Comparison of ENCODE assay signal across 7 cellular contexts in the genomic region with DNA sequence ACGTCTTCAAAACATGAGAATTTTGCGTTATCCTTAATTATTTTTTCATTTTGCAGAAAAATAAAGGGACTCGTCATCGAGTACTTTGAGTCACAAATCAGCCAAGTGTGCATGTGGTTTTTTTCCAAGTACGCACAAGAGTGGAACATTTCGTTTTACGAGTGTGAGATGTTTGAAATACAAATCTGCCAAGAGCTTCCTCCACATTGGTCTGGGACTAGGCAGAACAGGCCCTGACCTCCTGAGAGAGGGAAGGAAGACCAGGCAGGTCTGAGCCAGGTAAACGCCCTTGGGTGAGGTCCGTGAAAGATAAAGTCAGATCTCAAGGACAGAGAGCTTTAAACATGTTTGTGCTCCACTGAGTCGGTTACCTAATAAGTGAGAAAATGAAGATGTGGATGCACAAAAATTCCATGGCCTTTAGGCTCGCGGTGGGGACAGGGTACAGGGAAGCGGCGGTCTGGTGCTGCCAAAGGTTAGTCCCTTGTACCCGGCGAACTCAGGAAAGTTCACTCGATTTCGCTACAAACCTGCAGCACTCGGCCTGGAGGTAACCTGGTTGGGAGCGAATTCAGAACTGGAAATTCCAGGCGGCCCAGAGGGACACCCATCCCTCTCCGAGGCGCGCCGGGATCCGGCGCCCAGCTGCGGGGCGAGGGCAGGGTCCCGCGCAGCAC. TPM values are rescaled to one million over a fixed set of nuclear protein-coding genes. Genes with fewer than 3 reads are reported as not detected.
A peak's percentile ranks its signal among the peaks of the same experiment; 100 is the strongest.
DNase-seq lines count a peak whose midpoint lies in the region; ATAC-seq and TF ChIP-seq lines count a peak whose summit lies in the region.

No MANE protein-coding gene starts in this region.

- H2AFZ ChIP-seq in SK-N-SH (ENCODE audit: low read depth): peak overlapping the region; percentile 67

- H3K27me3 ChIP-seq in SK-N-SH (ENCODE audit: insufficient read depth) (no peaks in the 10 kb centered on the region), esophagus (ENCODE audit: control insufficient read depth in 1 of 2, insufficient read depth in 2 of 2, low read length in 2 of 2) (no peaks in the 10 kb centered on the region)

- no peak for TF ChIP-seq RAD21 in SK-N-SH (IDR thresholded peaks at IDR 0.05; ENCODE audit: low read length)

- no peaks in the 10 kb centered on the region for H3K9me3 Mint-ChIP-seq in nephron

- H3K4me1 Mint-ChIP-seq in nephron: peaks cover 45% of the 10 kb centered on the region

- peaks cover 3% of the 10 kb centered on the region for H3K36me3 Mint-ChIP-seq in nephron (ENCODE audit: low read depth)

- H3K4me2 ChIP-seq in SK-N-SH: peak overlapping the region; percentile 69

- ATAC-seq in GM18502 (IDR thresholded peaks at IDR 0.05; ENCODE audit: poor library complexity, unreplicated experiment) (peak; percentile 16), HG02571 (IDR thresholded peaks at IDR 0.05; ENCODE audit: unreplicated experiment) (peak; percentile 6)

- H3K4me3 ChIP-seq in SK-N-SH (ENCODE audit: low read depth in 2 of 2, low read length in 1 of 2) (peak overlapping the region; percentile 81 to 99), esophagus (ENCODE audit: low read depth in 1 of 2, low read length in 2 of 2) (peak overlapping the region; percentile 89 to 97)

- no peaks in the 10 kb centered on the region for H3K9me2 ChIP-seq in SK-N-SH

- H4K20me1 ChIP-seq in SK-N-SH (ENCODE audit: insufficient read depth): peaks cover 19% of the 10 kb centered on the region; the same call in 1 of the 2 replicates

- H3K27ac ChIP-seq in SK-N-SH (ENCODE audit: low read depth in 2 of 2, low read length in 1 of 2) (peak overlapping the region in 1 of 2 experiments; percentile 65; a peak in 1 of 4 replicates), esophagus (ENCODE audit: low read depth in 2 of 2, low read length in 1 of 2) (peak overlapping the region; percentile 99 to 100)

- CTCF ChIA-PET in SK-N-SH (lab: Yijun Ruan, JAX): interaction anchor here (0.7 to 1.7 kb wide), 8 partner anchors 10 to 139 kb away, joined by 3 to 5 read pairs (median 4); a partner anchor contains a TSS

- WGBS in SK-N-SH (ENCODE audit: low lambda C conversion rate): 55% methylated on average over 18 of the region's 31 CpGs
- WGBS in esophagus, 2 donors: 13 to 15% methylated on average over 25 to 31 of the region's 31 CpGs

- H3K36me3 ChIP-seq in SK-N-SH (replicated peaks in 1 of 2; ENCODE audit: control insufficient read depth in 1 of 2, insufficient read depth in 2 of 2, low read length in 1 of 2) (no peaks in the 10 kb centered on the region), esophagus (ENCODE audit: control insufficient read depth in 2 of 2, insufficient read depth in 2 of 2, low read length in 1 of 2) (no peaks in the 10 kb centered on the region)

- H3K27ac Mint-ChIP-seq in nephron: peak overlapping the region; percentile 96 to 99 (median 98)

- POLR2A ChIA-PET in SK-N-SH (lab: Yijun Ruan, JAX): interaction anchor here (0.6 to 1.2 kb wide), 4 partner anchors 10 to 300 kb away, joined by 3 to 7 read pairs (median 3); a partner anchor contains a TSS

- peaks cover 45% of the 10 kb centered on the region for H3K79me2 ChIP-seq in SK-N-SH (ENCODE audit: insufficient read depth)

- H3F3A ChIP-seq in SK-N-SH (replicated peaks; ENCODE audit: insufficient read depth): peaks cover 17% of the 10 kb centered on the region

- no peak for TF ChIP-seq CTCF in SK-N-SH (IDR thresholded peaks at IDR 0.05)
- TF ChIP-seq CTCF in nephron (IDR thresholded peaks at IDR 0.05; ENCODE audit: unreplicated experiment in 3 of 3): no peak

- H3K4me3 Mint-ChIP-seq in nephron: peak overlapping the region; percentile 97 to 99 (median 97)

- H3K9ac ChIP-seq in SK-N-SH: peak overlapping the region; percentile 50; the same call in 1 of the 2 replicates

- intact Hi-C loops in posterior vena cava (cut with DNase I): loop anchor here in 1 of 2 donors (5.0 to 10.0 kb wide), 2 partner anchors 72 to 105 kb away; a partner anchor contains a TSS

- peaks cover 7% of the 10 kb centered on the region for H3K27me3 Mint-ChIP-seq in nephron (ENCODE audit: low read depth)

- H3K9me3 ChIP-seq in SK-N-SH (no peaks in the 10 kb centered on the region), esophagus (ENCODE audit: control insufficient read depth in 2 of 2, insufficient read depth in 1 of 2, low read depth in 1 of 2, low read length in 1 of 2) (no peaks in the 10 kb centered on the region)

- H3K4me1 ChIP-seq in SK-N-SH (ENCODE audit: control insufficient read depth in 1 of 2, insufficient read depth in 2 of 2, low read depth in 1 of 2, low read length in 1 of 2): peaks cover 11 to 22% of the 10 kb centered on the region in 2 experiments; a peak in 3 of 4 replicates
- H3K4me1 ChIP-seq in esophagus (ENCODE audit: control insufficient read depth in 2 of 2, insufficient read depth in 2 of 2, low read length in 1 of 2): no peaks in the 10 kb centered on the region

- DNase-seq in SK-N-SH (no peak), posterior vena cava (ENCODE audit: low spot score) (no peak), NCI-H2196 (lab: John Stamatoyannopoulos, UW; ENCODE audit: unreplicated experiment) (no peak)

- no peak for TF ChIP-seq EP300 in SK-N-SH (IDR thresholded peaks at IDR 0.05; ENCODE audit: borderline replicate concordance in 1 of 2, low read depth in 1 of 2, low read length in 1 of 2)

TF ChIP-seq in SK-N-SH, 30 proteins besides CTCF, POLR2A, EP300 and RAD21:
- no peak for TF ChIP-seq RXRA (IDR thresholded peaks at IDR 0.05; ENCODE audit: borderline replicate concordance, low read depth)
- no peak for TF ChIP-seq RCOR1 (IDR thresholded peaks at IDR 0.05; ENCODE audit: low read length)
- no peak for TF ChIP-seq GABPA (IDR thresholded peaks at IDR 0.05; ENCODE audit: low read depth)
- no peak for TF ChIP-seq FOSL2 (IDR thresholded peaks at IDR 0.05; ENCODE audit: borderline replicate concordance, low read depth)
- no peak for TF ChIP-seq GATA2 (CRISPR knock-in tag; IDR thresholded peaks at IDR 0.05)
- TF ChIP-seq ELF1 (IDR thresholded peaks at IDR 0.05): no peak
- no peak for TF ChIP-seq MXI1 (IDR thresholded peaks at IDR 0.05; ENCODE audit: low read depth, low read length)
- TF ChIP-seq, protein P1, sequence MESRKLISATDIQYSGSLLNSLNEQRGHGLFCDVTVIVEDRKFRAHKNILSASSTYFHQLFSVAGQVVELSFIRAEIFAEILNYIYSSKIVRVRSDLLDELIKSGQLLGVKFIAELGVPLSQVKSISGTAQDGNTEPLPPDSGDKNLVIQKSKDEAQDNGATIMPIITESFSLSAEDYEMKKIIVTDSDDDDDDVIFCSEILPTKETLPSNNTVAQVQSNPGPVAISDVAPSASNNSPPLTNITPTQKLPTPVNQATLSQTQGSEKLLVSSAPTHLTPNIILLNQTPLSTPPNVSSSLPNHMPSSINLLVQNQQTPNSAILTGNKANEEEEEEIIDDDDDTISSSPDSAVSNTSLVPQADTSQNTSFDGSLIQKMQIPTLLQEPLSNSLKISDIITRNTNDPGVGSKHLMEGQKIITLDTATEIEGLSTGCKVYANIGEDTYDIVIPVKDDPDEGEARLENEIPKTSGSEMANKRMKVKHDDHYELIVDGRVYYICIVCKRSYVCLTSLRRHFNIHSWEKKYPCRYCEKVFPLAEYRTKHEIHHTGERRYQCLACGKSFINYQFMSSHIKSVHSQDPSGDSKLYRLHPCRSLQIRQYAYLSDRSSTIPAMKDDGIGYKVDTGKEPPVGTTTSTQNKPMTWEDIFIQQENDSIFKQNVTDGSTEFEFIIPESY (IDR thresholded peaks at IDR 0.05; ENCODE audit: borderline replicate concordance, low read depth): no peak
- TF ChIP-seq JUND (IDR thresholded peaks at IDR 0.05): no peak
- TF ChIP-seq, protein P2, sequence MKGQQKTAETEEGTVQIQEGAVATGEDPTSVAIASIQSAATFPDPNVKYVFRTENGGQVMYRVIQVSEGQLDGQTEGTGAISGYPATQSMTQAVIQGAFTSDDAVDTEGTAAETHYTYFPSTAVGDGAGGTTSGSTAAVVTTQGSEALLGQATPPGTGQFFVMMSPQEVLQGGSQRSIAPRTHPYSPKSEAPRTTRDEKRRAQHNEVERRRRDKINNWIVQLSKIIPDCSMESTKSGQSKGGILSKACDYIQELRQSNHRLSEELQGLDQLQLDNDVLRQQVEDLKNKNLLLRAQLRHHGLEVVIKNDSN (IDR thresholded peaks at IDR 0.05; ENCODE audit: borderline replicate concordance, low read depth): no peak
- TF ChIP-seq FOXM1 (IDR thresholded peaks at IDR 0.05; ENCODE audit: low read depth): no peak
- TF ChIP-seq CHD2 (IDR thresholded peaks at IDR 0.05; ENCODE audit: low read length, partially characterized antibody): no peak

RNA-seq across cellular contexts. Expression of a gene that starts 0.4 kb away (rescaled TPM):
- polyA plus RNA-seq in SK-N-SH (2012; rRNA removed) (184 and 186 TPM in 2 replicates), esophagus (100 to 1,000 TPM; 340 to 473 TPM)
- polyA plus RNA-seq in SK-N-SH (2012; cell fraction: cytosol; rRNA removed): 266 and 330 TPM in 2 replicates
- polyA plus RNA-seq in SK-N-SH (2012; cell fraction: nucleus; rRNA removed): 81.7 and 136 TPM in 2 replicates
- 100 to 1,000 TPM; 425 to 605 TPM for total RNA-seq in posterior vena cava
